ENCODE assay signal across 1 cellular context in the genomic region with DNA sequence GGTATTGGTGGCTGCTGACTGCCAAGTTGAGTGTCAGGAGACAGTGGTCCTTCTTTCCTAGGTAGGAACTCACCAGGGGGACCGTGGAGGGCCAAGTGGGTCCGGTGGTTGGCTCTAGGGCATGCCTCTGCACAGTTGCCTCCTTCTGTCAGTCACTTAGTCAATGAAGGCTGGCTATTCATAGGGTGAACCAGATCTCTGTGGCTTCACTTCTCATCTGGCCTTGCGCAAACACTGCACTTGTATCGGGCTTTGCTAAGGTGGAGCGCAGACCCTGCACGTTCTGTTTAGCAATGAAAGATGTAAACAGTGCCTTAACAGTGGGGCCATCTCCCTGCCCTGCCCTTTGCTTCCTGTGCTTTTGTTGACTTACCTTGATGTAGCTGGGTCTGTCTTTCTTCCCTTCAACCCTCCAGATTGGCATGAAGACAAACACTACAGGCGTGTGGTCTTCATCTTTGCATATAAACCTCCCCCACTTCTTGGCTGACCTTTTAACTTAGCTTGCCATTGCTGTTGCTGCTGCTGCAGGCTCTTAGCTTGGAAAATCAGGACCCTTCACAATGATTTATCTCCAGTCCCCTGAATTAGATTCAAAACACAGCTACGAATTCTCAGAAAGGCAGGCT.
TF ChIP-seq lines count a peak whose summit lies in the region.

No MANE protein-coding gene starts in this region.

TF ChIP-seq in GM23338, 12 proteins besides CTCF, POLR2A, EP300 and RAD21:
- TF ChIP-seq ZNF462 (CRISPR knock-in tag; IDR thresholded peaks at IDR 0.05) (no peak), STAT1 (IDR thresholded peaks at IDR 0.05; ENCODE audit: unreplicated experiment) (no peak), EZH2phosphoT487 (IDR thresholded peaks at IDR 0.05; ENCODE audit: unreplicated experiment) (no peak), ZNF331 (CRISPR knock-in tag; IDR thresholded peaks at IDR 0.05; ENCODE audit: low read depth) (no peak), POLR2AphosphoS5 (IDR thresholded peaks at IDR 0.05; ENCODE audit: low read depth) (no peak), EZH2 (IDR thresholded peaks at IDR 0.05; ENCODE audit: low read depth, unreplicated experiment) (no peak), NANOG (IDR thresholded peaks at IDR 0.05; ENCODE audit: borderline replicate concordance) (no peak), CREB1 (CRISPR knock-in tag; IDR thresholded peaks at IDR 0.05; ENCODE audit: low read depth) (no peak), ZNF114 (CRISPR knock-in tag; IDR thresholded peaks at IDR 0.05) (no peak), JUNB (IDR thresholded peaks at IDR 0.05; ENCODE audit: unreplicated experiment) (no peak), REST (IDR thresholded peaks at IDR 0.05; ENCODE audit: unreplicated experiment) (no peak)
- TF ChIP-seq, protein P1, sequence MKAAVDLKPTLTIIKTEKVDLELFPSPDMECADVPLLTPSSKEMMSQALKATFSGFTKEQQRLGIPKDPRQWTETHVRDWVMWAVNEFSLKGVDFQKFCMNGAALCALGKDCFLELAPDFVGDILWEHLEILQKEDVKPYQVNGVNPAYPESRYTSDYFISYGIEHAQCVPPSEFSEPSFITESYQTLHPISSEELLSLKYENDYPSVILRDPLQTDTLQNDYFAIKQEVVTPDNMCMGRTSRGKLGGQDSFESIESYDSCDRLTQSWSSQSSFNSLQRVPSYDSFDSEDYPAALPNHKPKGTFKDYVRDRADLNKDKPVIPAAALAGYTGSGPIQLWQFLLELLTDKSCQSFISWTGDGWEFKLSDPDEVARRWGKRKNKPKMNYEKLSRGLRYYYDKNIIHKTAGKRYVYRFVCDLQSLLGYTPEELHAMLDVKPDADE (IDR thresholded peaks at IDR 0.05): no peak
